Comparison of ENCODE assay signal across 17 cellular contexts in genomic region chr6:38432479-38432878, GRCh38.
DNase-seq lines count a peak whose midpoint lies in the region; ATAC-seq, FAIRE-seq and TF ChIP-seq lines count a peak whose summit lies in the region.
"Had no signal": no experiment of that assay in that cellular context is flagged by ENCODE, and none has a peak within 500 bp of the region (broad histone marks: within the 10 kb centered on the region; RNA-seq: fewer than 3 reads in every experiment).

No MANE protein-coding gene starts in this region.

- H3K4me1 ChIP-seq in GM12878 (ENCODE audit: control insufficient read depth, insufficient read depth, low read length): peaks cover 18% of the 10 kb centered on the region
- H3K4me1 ChIP-seq: left lung had no signal

- no peaks in the 10 kb centered on the region for H4K20me1 ChIP-seq in GM12878 (ENCODE audit: control insufficient read depth, insufficient read depth)

- H3K79me2 ChIP-seq in GM12878 (ENCODE audit: control insufficient read depth, insufficient read depth, low read length): no peaks in the 10 kb centered on the region

- DNase-seq in ELR (ENCODE audit: low read depth): peak; percentile 76
- DNase-seq in HS-27A (ENCODE audit: low read depth): peak; percentile 19
- DNase-seq in GM12878 (ENCODE audit: low read depth, low spot score): no peak
- DNase-seq in iris pigment epithelial cell (ENCODE audit: low read depth): peak; percentile 64
- no peak for DNase-seq in D721Med (ENCODE audit: insufficient read length, low spot score)
- DNase-seq in NCI-H1092 (lab: John Stamatoyannopoulos, UW): no peak
- DNase-seq: activated T-cell treated with anti-CD3 and anti-CD28 coated beads for 4 hours; adrenal gland; CD4-positive, CD25-positive, alpha-beta regulatory T cell; erythroblast; left lung; NCI-H2081 treated with DMSO at 0.1 percent for 48 hours; posterior cingulate gyrus; RPMI8226; spleen had no signal

- RAD21 ChIA-PET in GM12878 (lab: Charles Lee; ENCODE audit: unreplicated experiment): no interaction called here

- ATAC-seq in GM12878: no peak
- ATAC-seq in HG03097 (IDR thresholded peaks at IDR 0.05; ENCODE audit: low FRiP score, unreplicated experiment): no peak
- ATAC-seq: left lung had no signal

- no peak overlapping the region for H3K4me2 ChIP-seq in GM12878 (ENCODE audit: control insufficient read depth, insufficient read depth)

- intact Hi-C loops in GM12878 (cut with micrococcal nuclease; ENCODE audit: unreplicated experiment): no loop called here

- H3K36me3 ChIP-seq in GM12878 (ENCODE audit: control insufficient read depth in 2 of 2, insufficient read depth in 2 of 2, low read length in 1 of 2): no peaks in the 10 kb centered on the region
- H3K36me3 ChIP-seq: adrenal gland, left lung, spleen had no signal

- TF ChIP-seq POLR2A in GM12878 (IDR thresholded peaks at IDR 0.05; ENCODE audit: low read depth, low read length): no peak

- TF ChIP-seq EP300 in GM12878 (IDR thresholded peaks at IDR 0.05; ENCODE audit: borderline replicate concordance in 1 of 2, control insufficient read depth in 1 of 2, low read depth in 2 of 2, low read length in 2 of 2): no peak

- H3K27ac ChIP-seq in GM12878 (ENCODE audit: control insufficient read depth, insufficient read depth): no peak overlapping the region
- H3K27ac ChIP-seq: adrenal gland, left lung, spleen had no signal

- POLR2A ChIA-PET in GM12878 (lab: Charles Lee): no interaction called here

- no peaks in the 10 kb centered on the region for H3K27me3 ChIP-seq in GM12878 (replicated peaks in 1 of 2; ENCODE audit: control insufficient read depth in 2 of 2, insufficient read depth in 2 of 2, low read length in 1 of 2)
- H3K27me3 ChIP-seq: adrenal gland, left lung, spleen had no signal

- peaks cover 4% of the 10 kb centered on the region; the same call in 2 of the 3 replicates for H3K9me3 ChIP-seq in GM12878 (replicated peaks; ENCODE audit: control insufficient read depth, insufficient read depth, low read length)
- H3K9me3 ChIP-seq: adrenal gland had no signal

- H3K9ac ChIP-seq in GM12878 (ENCODE audit: control insufficient read depth, insufficient read depth, low read length): no peak overlapping the region

- BruUV-seq in GM12878 (replicated peaks; lab: Mats Ljungman, UMichigan): no TSS peak

- H2AFZ ChIP-seq in GM12878 (ENCODE audit: control insufficient read depth, low read depth, low read length): no peak overlapping the region

- in situ Hi-C loops in GM12878 (cut with MboI): no loop called here

- CTCF ChIA-PET in GM12878 (lab: Yijun Ruan, JAX): no interaction called here

- SMC1A ChIA-PET in GM12878 (lab: Charles Lee; ENCODE audit: uncharacterized antibody, unreplicated experiment): no interaction called here

- no peak for TF ChIP-seq RAD21 in GM12878 (IDR thresholded peaks at IDR 0.05; ENCODE audit: insufficient read depth, low read depth, low read length)

- WGBS in GM12878 (ENCODE audit: insufficient coverage, insufficient replicate concordance, low lambda C conversion rate, missing lambda C conversion rate): 100% methylated on average over 1 of the region's 1 CpG

- H3K4me3 ChIP-seq in GM12878: no peak overlapping the region
- H3K4me3 ChIP-seq: adrenal gland, left lung, spleen had no signal

- FAIRE-seq in GM12878 (lab: Jason Lieb, UNC): no peak
- no peak for FAIRE-seq in D721Med (lab: Jason Lieb, UNC)
- FAIRE-seq: colon had no signal

- TF ChIP-seq CTCF in GM12878 (IDR thresholded peaks at IDR 0.05 in 2 of 3, conservative IDR thresholded peaks at IDR 0.05 in 1 of 3; ENCODE audit: control insufficient read depth in 2 of 3, extremely low read depth in 1 of 3, insufficient read depth in 1 of 3, low read depth in 3 of 3, low read length in 3 of 3): no peak
- TF ChIP-seq CTCF in D721Med (IDR thresholded peaks at IDR 0.05; ENCODE audit: insufficient read depth, missing control alignments): no peak

TF ChIP-seq in GM12878, 131 proteins besides CTCF, POLR2A, EP300 and RAD21:
- TF ChIP-seq NFYA (IDR thresholded peaks at IDR 0.05; ENCODE audit: borderline replicate concordance, low read depth, low read length) (no peak), CREM (IDR thresholded peaks at IDR 0.05; ENCODE audit: low read depth) (0 out of 2 replicates have a peak, but pooled peaks have one; percentile 1)

Comparison
In these comparisons a context has a peak if more than half of its experiments do, and no peak if none do; other contexts are left out.
1. DNase-seq: peak in ELR (single experiment), HS-27A (single experiment) and iris pigment epithelial cell (single experiment); none in GM12878 (single experiment), D721Med (single experiment) and NCI-H1092 (single experiment).